In genomic region chr9:71797266-71797665, GRCh38 we compare ENCODE assay signal across 21 cellular contexts. TPM values are rescaled to one million over a fixed set of nuclear protein-coding genes. Genes with fewer than 3 reads are reported as not detected.
DNase-seq lines count a peak whose midpoint lies in the region; ATAC-seq and TF ChIP-seq lines count a peak whose summit lies in the region.
"Had no signal": no experiment of that assay in that cellular context is flagged by ENCODE, and none has a peak within 500 bp of the region (broad histone marks: within the 10 kb centered on the region; RNA-seq: fewer than 3 reads in every experiment).

No MANE protein-coding gene starts in this region.

- H3K9me3 Mint-ChIP-seq in natural killer cell, result no peaks in the 10 kb centered on the region
- no peaks in the 10 kb centered on the region for H3K9me3 Mint-ChIP-seq in natural killer cell treated with Interleukin-12 subunit alpha and Interleukin-12 subunit beta and Interleukin-15 and Interleukin-18, amount 100 ng/mL, for 72 hours

- no peaks in the 10 kb centered on the region for H3K36me3 Mint-ChIP-seq in natural killer cell
- no peaks in the 10 kb centered on the region for H3K36me3 Mint-ChIP-seq in natural killer cell treated with Interleukin-12 subunit alpha and Interleukin-12 subunit beta and Interleukin-15 and Interleukin-18, amount 100 ng/mL, for 72 hours
- H3K36me3 Mint-ChIP-seq: neural progenitor cell had no signal

- ATAC-seq in natural killer cell, result no peak
- ATAC-seq in natural killer cell treated with Interleukin-12 subunit alpha and Interleukin-12 subunit beta and Interleukin-15 and Interleukin-18, amount 100 ng/mL, for 72 hours, result no peak
- no peak for ATAC-seq in esophagus mucosa

- DNase-seq in natural killer cell (no peak), HT1080 (ENCODE audit: low read depth) (peak; percentile 16), kidney glomerular epithelial cell (lab: John Stamatoyannopoulos, UW) (peak; percentile 13), NK-92 (lab: John Stamatoyannopoulos, UW; ENCODE audit: unreplicated experiment) (no peak), A172 (ENCODE audit: low spot score) (no peak), NCI-H128 (lab: John Stamatoyannopoulos, UW; ENCODE audit: unreplicated experiment) (no peak)
- DNase-seq in natural killer cell treated with Interleukin-12 subunit alpha and Interleukin-12 subunit beta and Interleukin-15 and Interleukin-18, amount 100 ng/mL, for 72 hours (ENCODE audit: low spot score), result no peak
- DNase-seq: activated CD4-positive, alpha-beta T cell treated with anti-CD3 and anti-CD28 coated beads, Interleukin-2, amount 50 U/mL, for 48 hours; activated CD4-positive, CD25-positive, alpha-beta regulatory T cell; activated gamma-delta T cell; amniotic stem cell; effector CD4-positive, alpha-beta T cell; KG1; MM.1S; NCI-H1417; NCI-H2029 treated with DMSO at 0.1 percent for 48 hours; NCI-H2227 treated with DMSO at 0.1 percent for 48 hours; stimulated activated CD4-positive, alpha-beta T cell treated with anti-CD3 and anti-CD28 coated beads, Interleukin-4, amount 100 ng/mL, for 1 hour; SW 1271 had no signal

- no peaks in the 10 kb centered on the region for H3K27me3 Mint-ChIP-seq in natural killer cell (ENCODE audit: low read depth in 2 of 2)
- no peaks in the 10 kb centered on the region for H3K27me3 Mint-ChIP-seq in natural killer cell treated with Interleukin-12 subunit alpha and Interleukin-12 subunit beta and Interleukin-15 and Interleukin-18, amount 100 ng/mL, for 72 hours

- peak overlapping the region; percentile 26 for H3K4me3 Mint-ChIP-seq in natural killer cell
- no peak overlapping the region for H3K4me3 Mint-ChIP-seq in natural killer cell treated with Interleukin-12 subunit alpha and Interleukin-12 subunit beta and Interleukin-15 and Interleukin-18, amount 100 ng/mL, for 72 hours
- H3K4me3 Mint-ChIP-seq: neural progenitor cell had no signal

- intact Hi-C loops in natural killer cell (cut with micrococcal nuclease), result loop anchor here (2.0 kb wide), 1 partner anchor 14 kb away; no protein-coding TSS in a partner anchor

- TF ChIP-seq CTCF in natural killer cell (IDR thresholded peaks at IDR 0.05), result no peak

- H3K27ac Mint-ChIP-seq in natural killer cell, result peak overlapping the region; percentile 70 to 86
- H3K27ac Mint-ChIP-seq in natural killer cell treated with Interleukin-12 subunit alpha and Interleukin-12 subunit beta and Interleukin-15 and Interleukin-18, amount 100 ng/mL, for 72 hours, result peak overlapping the region in 1 of 2 donors; percentile 23
- H3K27ac Mint-ChIP-seq: neural progenitor cell had no signal

- peaks cover 26 to 28% of the 10 kb centered on the region in 2 donors for H3K4me1 Mint-ChIP-seq in natural killer cell
- H3K4me1 Mint-ChIP-seq in natural killer cell treated with Interleukin-12 subunit alpha and Interleukin-12 subunit beta and Interleukin-15 and Interleukin-18, amount 100 ng/mL, for 72 hours (ENCODE audit: low read depth in 2 of 2), result peaks cover 18 to 28% of the 10 kb centered on the region in 2 donors

RNA-seq across cellular contexts. Expression of gene CEMIP2, which starts 29.0 kb away (rescaled TPM):
- total RNA-seq in natural killer cell (100 to 1,000 TPM; 204 to 326 (median 230) TPM), esophagus mucosa (10.1 TPM)
- 10 to 100 TPM; 39.8 to 63.7 TPM for total RNA-seq in natural killer cell treated with Interleukin-12 subunit alpha and Interleukin-12 subunit beta and Interleukin-15 and Interleukin-18, amount 100 ng/mL, for 72 hours
- total RNA-seq in HT1080 (2014; rRNA removed; shearing (Covaris generic)), result 14.6 and 15.2 TPM in 2 replicates
- 18.3 and 21.9 TPM in 2 replicates for polyA plus RNA-seq in HT1080 (2015; cell fraction: cytosol; rRNA removed)
- polyA plus RNA-seq in HT1080 (2015; cell fraction: nucleus; rRNA removed), result 44.3 and 46.6 TPM in 2 replicates
- 11.6 and 12.2 TPM in 2 replicates for total RNA-seq in A172 (2014; rRNA removed; shearing (Covaris generic))

Comparison
In these comparisons a context has a peak if more than half of its experiments do, and no peak if none do; other contexts are left out.
1. DNase-seq: peak in HT1080 (single experiment) and kidney glomerular epithelial cell (single experiment); none in natural killer cell (single experiment), natural killer cell treated with Interleukin-12 subunit alpha and Interleukin-12 subunit beta and Interleukin-15 and Interleukin-18, amount 100 ng/mL, for 72 hours (single experiment), NK-92 (single experiment), A172 (single experiment) and NCI-H128 (single experiment).